Comparison of ENCODE assay signal across 9 cellular contexts in genomic region chr1:59393211-59394180, GRCh38.
DNase-seq lines count a peak whose midpoint lies in the region; ATAC-seq and TF ChIP-seq lines count a peak whose summit lies in the region.
"Had no signal": no experiment of that assay in that cellular context is flagged by ENCODE, and none has a peak within 500 bp of the region (broad histone marks: within the 10 kb centered on the region; RNA-seq: fewer than 3 reads in every experiment).

No MANE protein-coding gene starts in this region.

- H3K9me3 Mint-ChIP-seq in effector memory CD8-positive, alpha-beta T cell: no peaks in the 10 kb centered on the region

- CTCF ChIA-PET in HEK293T (lab: Yijun Ruan, JAX): interaction anchor here (1.4 kb wide), 1 partner anchor 306 kb away, joined by 4 read pairs; no protein-coding TSS in a partner anchor

- peaks cover 23% of the 10 kb centered on the region for H3K4me1 ChIP-seq in adipocyte (ENCODE audit: control insufficient read depth, insufficient read depth, low read length)
- peaks cover 69% of the 10 kb centered on the region for H3K4me1 ChIP-seq in psoas muscle

- peak; percentile 61 for DNase-seq in HEK293T (ENCODE audit: extremely low spot score)
- peak; percentile 91 for DNase-seq in adipocyte (ENCODE audit: low read depth)
- DNase-seq in left ventricle myocardium superior: peak; percentile 82
- DNase-seq in psoas muscle: peak; percentile 77 to 91
- no peak for DNase-seq in stimulated activated CD4-positive, alpha-beta T cell treated with anti-CD3 and anti-CD28 coated beads, Interleukin-4, amount 100 ng/mL, for 1 hour
- no peak for DNase-seq in effector memory CD8-positive, alpha-beta T cell

- POLR2A ChIA-PET in HEK293T (lab: Yijun Ruan, JAX): interaction anchor here (0.8 to 1.4 kb wide), 6 partner anchors 26 to 610 kb away, joined by 3 to 6 read pairs (median 3); partner anchors contain the start of gene JUN

- H3K27me3 Mint-ChIP-seq in effector memory CD8-positive, alpha-beta T cell: no peaks in the 10 kb centered on the region

- intact Hi-C loops in left ventricle myocardium superior (cut with micrococcal nuclease) (no loop called here), psoas muscle (cut with DNase I) (loop anchor here (2.0 to 10.0 kb wide), 5 partner anchors 95 to 611 kb away; partner anchors contain the start of genes JUN (in 2 of the 2) and FGGY (in 1 of the 2))

- peak overlapping the region; percentile 93 for H3K27ac ChIP-seq in psoas muscle
- H3K27ac ChIP-seq: epithelial cell of prostate had no signal

- H3K4me3 Mint-ChIP-seq in effector memory CD8-positive, alpha-beta T cell: no peak overlapping the region

- H3K27me3 ChIP-seq in adipocyte (replicated peaks; ENCODE audit: control insufficient read depth, insufficient read depth, low read length) (no peaks in the 10 kb centered on the region), psoas muscle (ENCODE audit: insufficient read depth in 3 of 3, low read length in 2 of 3) (no peaks in the 10 kb centered on the region)

- H3K36me3 Mint-ChIP-seq in effector memory CD8-positive, alpha-beta T cell (ENCODE audit: insufficient read depth): no peaks in the 10 kb centered on the region

- H3K4me1 Mint-ChIP-seq in effector memory CD8-positive, alpha-beta T cell (ENCODE audit: low read depth in 2 of 2): peaks cover 3 to 5% of the 10 kb centered on the region in 2 donors

- H3K4me3 ChIP-seq in adipocyte (ENCODE audit: low read length) (peak overlapping the region; percentile 32), psoas muscle (peak overlapping the region; percentile 49)

- peak overlapping the region; percentile 74 for H3K9ac ChIP-seq in adipocyte (ENCODE audit: low read length)

- H3K27ac Mint-ChIP-seq in effector memory CD8-positive, alpha-beta T cell: no peak overlapping the region

- H3K36me3 ChIP-seq in adipocyte (ENCODE audit: control insufficient read depth, insufficient read depth, low read length, severe bottlenecking): no peaks in the 10 kb centered on the region
- no peaks in the 10 kb centered on the region for H3K36me3 ChIP-seq in psoas muscle (ENCODE audit: insufficient read depth in 1 of 2, low read depth in 1 of 2)

- H3K9me3 ChIP-seq in adipocyte (ENCODE audit: control insufficient read depth, low read length): no peaks in the 10 kb centered on the region
- H3K9me3 ChIP-seq in psoas muscle: no peaks in the 10 kb centered on the region

- TF ChIP-seq CTCF in psoas muscle (IDR thresholded peaks at IDR 0.05): no peak

- ATAC-seq in left ventricle myocardium superior: peak; percentile 97
- peak; percentile 92 to 96 (median 94) for ATAC-seq in psoas muscle
- no peak for ATAC-seq in HG02623 (IDR thresholded peaks at IDR 0.05; ENCODE audit: unreplicated experiment)
- ATAC-seq in GM18511 (IDR thresholded peaks at IDR 0.05; ENCODE audit: unreplicated experiment): no peak
- ATAC-seq in effector memory CD8-positive, alpha-beta T cell (replicated peaks): no peak

- 7 to 12% (median 10%) methylated on average over 7 of the region's 7 CpGs for WGBS in psoas muscle, 3 donors

TF ChIP-seq in HEK293T, 16 proteins besides CTCF, POLR2A, EP300 and RAD21:
- TF ChIP-seq FOXM1 (IDR thresholded peaks at IDR 0.05; ENCODE audit: borderline replicate concordance): no peak
- TF ChIP-seq FOXA1 (IDR thresholded peaks at IDR 0.05): no peak
- no peak for TF ChIP-seq ELF4 (IDR thresholded peaks at IDR 0.05)
- no peak for TF ChIP-seq FOXK2 (IDR thresholded peaks at IDR 0.05)
- TF ChIP-seq PKNOX1 (IDR thresholded peaks at IDR 0.05): peak; percentile 3; the same call in 1 of the 2 replicates
- TF ChIP-seq SP1 (IDR thresholded peaks at IDR 0.05): no peak
- TF ChIP-seq LEF1 (IDR thresholded peaks at IDR 0.05; ENCODE audit: borderline replicate concordance): no peak; the same call in 1 of the 2 replicates
- no peak for TF ChIP-seq HDGF (IDR thresholded peaks at IDR 0.05; ENCODE audit: borderline replicate concordance)
- TF ChIP-seq L3MBTL2 (conservative IDR thresholded peaks at IDR 0.05): peak; percentile 48
- 0 out of 2 replicates have a peak, but pooled peaks have one; percentile 10 for TF ChIP-seq ZNF384 (IDR thresholded peaks at IDR 0.05)
- TF ChIP-seq TARDBP (IDR thresholded peaks at IDR 0.05): no peak
- no peak for TF ChIP-seq ARNT (IDR thresholded peaks at IDR 0.05)
- no peak for TF ChIP-seq SUZ12 (IDR thresholded peaks at IDR 0.05)
- no peak for TF ChIP-seq BHLHE40 (IDR thresholded peaks at IDR 0.05; ENCODE audit: borderline replicate concordance)
- no peak for TF ChIP-seq CTBP1 (IDR thresholded peaks at IDR 0.05; ENCODE audit: borderline replicate concordance)
- no peak for TF ChIP-seq NFRKB (IDR thresholded peaks at IDR 0.05)
TF ChIP-seq in HEK293T: peak in this region for 3.

Comparison
In these comparisons a context has a peak if more than half of its experiments do, and no peak if none do; other contexts are left out.
1. DNase-seq: peak in HEK293T (single experiment), adipocyte (single experiment), left ventricle myocardium superior (single experiment) and psoas muscle (2 of 2); none in stimulated activated CD4-positive, alpha-beta T cell treated with anti-CD3 and anti-CD28 coated beads, Interleukin-4, amount 100 ng/mL, for 1 hour (single experiment) and effector memory CD8-positive, alpha-beta T cell (0 of 3).
2. ATAC-seq: peak in left ventricle myocardium superior (single experiment) and psoas muscle (4 of 4); none in HG02623 (single experiment), GM18511 (single experiment) and effector memory CD8-positive, alpha-beta T cell (single experiment).